9 cellular contexts compared by ENCODE assay signal in the genomic region with DNA sequence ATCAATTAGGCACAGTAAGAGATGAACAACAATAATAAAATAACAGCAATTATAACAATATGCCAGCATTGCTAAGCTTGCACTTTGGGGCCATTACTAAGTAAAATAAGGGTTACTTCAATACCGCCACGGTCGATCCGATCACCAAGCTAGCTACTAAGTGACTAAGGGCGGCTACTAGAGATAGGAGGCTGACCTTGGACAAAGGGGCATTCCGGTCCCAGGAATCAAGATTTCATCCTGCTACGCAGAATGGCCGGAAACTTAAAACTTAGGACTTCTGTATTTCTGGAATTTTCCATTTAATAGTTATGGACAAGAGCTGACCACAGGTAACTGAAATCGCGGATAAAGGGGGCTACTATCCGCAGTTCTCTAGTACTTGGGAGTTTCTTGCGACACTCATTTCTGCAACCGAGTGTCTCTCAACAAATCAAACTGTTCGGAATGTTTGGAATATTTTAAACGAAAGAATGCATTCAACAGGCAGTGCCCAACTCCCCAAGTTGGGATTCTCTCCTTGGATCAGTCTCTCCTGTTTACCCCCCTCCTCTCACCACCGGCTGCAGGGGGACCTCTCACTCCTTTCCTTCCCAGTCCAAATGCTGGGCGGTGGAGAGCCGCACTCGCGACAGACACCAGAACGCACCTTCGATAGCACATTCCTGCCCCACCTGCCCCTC. TPM values are rescaled to one million over a fixed set of nuclear protein-coding genes. Genes with fewer than 3 reads are reported as not detected.
DNase-seq lines count a peak whose midpoint lies in the region; ATAC-seq and TF ChIP-seq lines count a peak whose summit lies in the region.
"Had no signal": no experiment of that assay in that cellular context is flagged by ENCODE, and none has a peak within 500 bp of the region (broad histone marks: within the 10 kb centered on the region; RNA-seq: fewer than 3 reads in every experiment).

No MANE protein-coding gene starts in this region.

- CTCF ChIA-PET in OCI-LY7 (lab: Charles Lee; ENCODE audit: unreplicated experiment) = no interaction called here

- DNase-seq in GM03348 (ENCODE audit: low spot score) (peak; percentile 57), OCI-LY7 (ENCODE audit: low spot score) (no peak), SK-N-DZ (ENCODE audit: low spot score) (no peak), MV-4-11 (lab: John Stamatoyannopoulos, UW) (no peak)
- DNase-seq in NK-92 treated with Interleukin-12 subunit alpha and Interleukin-12 subunit beta, amount 100 ng/mL, for 24 hours (lab: John Stamatoyannopoulos, UW) = no peak

- intact Hi-C loops in OCI-LY7 (cut with micrococcal nuclease; ENCODE audit: unreplicated experiment) = no loop called here

- POLR2A ChIA-PET in OCI-LY7 (lab: Charles Lee) = no interaction called here

- H3K9ac ChIP-seq in endocrine pancreas (ENCODE audit: control insufficient read depth, insufficient read depth, low read length) (peak overlapping the region; percentile 73), muscle layer of colon (ENCODE audit: low read length) (peak overlapping the region; percentile 66)

- H3K4me2 ChIP-seq in OCI-LY7 (ENCODE audit: low read length) = peak overlapping the region; percentile 69

- BruUV-seq in OCI-LY7 (replicated peaks; lab: Mats Ljungman, UMichigan) = no TSS peak

- H3K27ac ChIP-seq in OCI-LY7 (ENCODE audit: low read depth, low read length, poor library complexity, severe bottlenecking) = no peak overlapping the region
- peak overlapping the region; percentile 72 for H3K27ac ChIP-seq in muscle layer of colon (ENCODE audit: low read depth, low read length)

- no peaks in the 10 kb centered on the region for H3K9me2 ChIP-seq in OCI-LY7 (ENCODE audit: insufficient read depth, low read length)

- H3K4me3 ChIP-seq in OCI-LY7 (ENCODE audit: low read depth, low read length, poor library complexity, severe bottlenecking) (peak overlapping the region; percentile 62), endocrine pancreas (ENCODE audit: control insufficient read depth, insufficient read depth, low read length) (peak overlapping the region; percentile 81), muscle layer of colon (ENCODE audit: low read depth in 1 of 2, low read length in 2 of 2) (peak overlapping the region; percentile 90)

- H4K20me1 ChIP-seq in OCI-LY7 (ENCODE audit: insufficient read depth, low read length) = no peaks in the 10 kb centered on the region

- ATAC-seq in HG03439 (IDR thresholded peaks at IDR 0.05; ENCODE audit: unreplicated experiment) = no peak

- no peaks in the 10 kb centered on the region for H3K79me2 ChIP-seq in OCI-LY7 (ENCODE audit: insufficient read depth, low read depth, low read length)

- no peaks in the 10 kb centered on the region for H3K9me3 ChIP-seq in OCI-LY7 (ENCODE audit: low read length)
- no peaks in the 10 kb centered on the region for H3K9me3 ChIP-seq in endocrine pancreas (ENCODE audit: control insufficient read depth, low read length)
- H3K9me3 ChIP-seq in muscle layer of colon (ENCODE audit: low read length) = no peaks in the 10 kb centered on the region

- TF ChIP-seq CTCF in OCI-LY7 (conservative IDR thresholded peaks at IDR 0.05; ENCODE audit: low read length) = no peak

- no peaks in the 10 kb centered on the region for H3K36me3 ChIP-seq in OCI-LY7 (ENCODE audit: insufficient read depth, low read length)
- no peaks in the 10 kb centered on the region for H3K36me3 ChIP-seq in endocrine pancreas (ENCODE audit: control insufficient read depth, insufficient read depth, low read length)
- H3K36me3 ChIP-seq in muscle layer of colon (ENCODE audit: insufficient read depth, low read length) = no peaks in the 10 kb centered on the region

- no peaks in the 10 kb centered on the region for H3K27me3 ChIP-seq in endocrine pancreas (ENCODE audit: control insufficient read depth, insufficient read depth, low read length)
- no peaks in the 10 kb centered on the region for H3K27me3 ChIP-seq in muscle layer of colon (ENCODE audit: control insufficient read depth in 1 of 2, insufficient read depth in 2 of 2, low read length in 2 of 2)

- peaks cover 9% of the 10 kb centered on the region for H3K4me1 ChIP-seq in OCI-LY7 (ENCODE audit: insufficient read depth, low read length, poor library complexity, severe bottlenecking)
- H3K4me1 ChIP-seq in endocrine pancreas (ENCODE audit: control insufficient read depth, insufficient read depth, low read length) = peaks cover 3% of the 10 kb centered on the region
- peaks cover 23% of the 10 kb centered on the region for H3K4me1 ChIP-seq in muscle layer of colon (ENCODE audit: insufficient read depth, low read length)

- H2AFZ ChIP-seq in OCI-LY7 (ENCODE audit: low read length) = peak overlapping the region; percentile 54; the same call in 1 of the 2 replicates

RNA-seq across cellular contexts. Expression of gene HEBP1, which starts 0.6 kb away (rescaled TPM):
- 0.16 and 0.26 TPM in 2 replicates for total RNA-seq in OCI-LY7 (2014; rRNA removed; shearing (Covaris generic))
- 1.2 and 1.3 TPM in 2 replicates for total RNA-seq in OCI-LY7 (2022)
- polyA plus RNA-seq in SK-N-DZ (2014; cell fraction: cytosol; rRNA removed) = 4.4 and 5.2 TPM in 2 replicates
- polyA plus RNA-seq in SK-N-DZ (2014; cell fraction: nucleus; rRNA removed) = 1.0 and 6.1 TPM in 2 replicates

RNA-seq across cellular contexts. Expression of gene FAM234B, which starts 44.8 kb away (rescaled TPM):
- 7.0 and 7.5 TPM in 2 replicates for total RNA-seq in OCI-LY7 (2014; rRNA removed; shearing (Covaris generic))
- 4.7 and 5.6 TPM in 2 replicates for total RNA-seq in OCI-LY7 (2022)
- 10.1 and 13.6 TPM in 2 replicates for polyA plus RNA-seq in SK-N-DZ (2014; cell fraction: cytosol; rRNA removed)
- polyA plus RNA-seq in SK-N-DZ (2014; cell fraction: nucleus; rRNA removed) = 6.1 and 7.3 TPM in 2 replicates

RNA-seq across cellular contexts. Expression of gene GPRC5D, which starts 47.4 kb away (rescaled TPM):
- total RNA-seq in OCI-LY7 (2014; rRNA removed; shearing (Covaris generic)) = not detected in 2 replicates
- total RNA-seq in OCI-LY7 (2022) = not detected in 2 replicates
- polyA plus RNA-seq in SK-N-DZ (2014; cell fraction: cytosol; rRNA removed) = not detected in 2 replicates
- not detected in 2 replicates for polyA plus RNA-seq in SK-N-DZ (2014; cell fraction: nucleus; rRNA removed)
- total RNA-seq: NCI-H460 had no signal
